Comparison of ENCODE assay signal across 1 cellular context in the genomic region with DNA sequence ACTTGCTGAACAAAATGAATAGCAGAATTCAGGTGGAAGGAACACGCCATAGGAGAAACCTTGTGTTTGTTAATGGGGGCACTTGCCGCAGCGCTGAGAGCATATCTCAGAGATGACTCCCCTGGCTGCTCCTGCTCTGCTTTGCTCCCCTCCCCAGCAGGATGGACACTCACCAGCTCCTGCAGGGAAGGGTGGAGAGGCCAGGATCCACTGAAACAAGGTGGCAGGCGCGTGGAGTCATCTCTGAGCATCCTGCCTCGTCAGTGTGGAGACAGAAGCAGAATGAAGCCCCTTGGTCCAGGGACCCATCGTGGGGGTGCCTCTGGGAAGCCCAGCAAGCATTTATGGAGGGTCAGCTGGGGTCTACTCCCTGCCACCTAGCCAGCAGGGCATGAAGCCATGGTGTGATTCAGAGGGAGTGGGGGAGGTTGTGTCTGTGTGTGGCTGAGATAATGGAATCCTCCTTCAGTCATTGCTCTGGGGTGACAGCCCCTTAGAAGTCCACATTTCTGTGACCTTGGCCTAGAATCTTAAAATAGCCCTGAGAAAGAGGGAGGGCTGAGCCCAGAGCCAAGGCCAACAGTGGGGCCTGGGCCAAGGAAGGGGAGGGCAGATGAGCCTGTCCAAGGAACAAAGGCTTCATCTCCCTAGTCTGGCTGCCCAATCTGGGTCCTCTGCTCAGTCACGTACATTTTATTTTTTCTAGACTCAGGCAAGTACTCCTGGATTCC.
TF ChIP-seq lines count a peak whose summit lies in the region.

No MANE protein-coding gene starts in this region.

TF ChIP-seq in HepG2, 621 proteins besides CTCF, POLR2A, EP300 and RAD21 (continued from another document):
- no peak for TF ChIP-seq ZFP41 (CRISPR knock-in tag; IDR thresholded peaks at IDR 0.05; ENCODE audit: borderline replicate concordance)
- TF ChIP-seq, protein P1, sequence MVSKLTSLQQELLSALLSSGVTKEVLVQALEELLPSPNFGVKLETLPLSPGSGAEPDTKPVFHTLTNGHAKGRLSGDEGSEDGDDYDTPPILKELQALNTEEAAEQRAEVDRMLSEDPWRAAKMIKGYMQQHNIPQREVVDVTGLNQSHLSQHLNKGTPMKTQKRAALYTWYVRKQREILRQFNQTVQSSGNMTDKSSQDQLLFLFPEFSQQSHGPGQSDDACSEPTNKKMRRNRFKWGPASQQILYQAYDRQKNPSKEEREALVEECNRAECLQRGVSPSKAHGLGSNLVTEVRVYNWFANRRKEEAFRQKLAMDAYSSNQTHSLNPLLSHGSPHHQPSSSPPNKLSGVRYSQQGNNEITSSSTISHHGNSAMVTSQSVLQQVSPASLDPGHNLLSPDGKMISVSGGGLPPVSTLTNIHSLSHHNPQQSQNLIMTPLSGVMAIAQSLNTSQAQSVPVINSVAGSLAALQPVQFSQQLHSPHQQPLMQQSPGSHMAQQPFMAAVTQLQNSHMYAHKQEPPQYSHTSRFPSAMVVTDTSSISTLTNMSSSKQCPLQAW (CRISPR knock-in tag; IDR thresholded peaks at IDR 0.05), result no peak
- TF ChIP-seq, protein P2, sequence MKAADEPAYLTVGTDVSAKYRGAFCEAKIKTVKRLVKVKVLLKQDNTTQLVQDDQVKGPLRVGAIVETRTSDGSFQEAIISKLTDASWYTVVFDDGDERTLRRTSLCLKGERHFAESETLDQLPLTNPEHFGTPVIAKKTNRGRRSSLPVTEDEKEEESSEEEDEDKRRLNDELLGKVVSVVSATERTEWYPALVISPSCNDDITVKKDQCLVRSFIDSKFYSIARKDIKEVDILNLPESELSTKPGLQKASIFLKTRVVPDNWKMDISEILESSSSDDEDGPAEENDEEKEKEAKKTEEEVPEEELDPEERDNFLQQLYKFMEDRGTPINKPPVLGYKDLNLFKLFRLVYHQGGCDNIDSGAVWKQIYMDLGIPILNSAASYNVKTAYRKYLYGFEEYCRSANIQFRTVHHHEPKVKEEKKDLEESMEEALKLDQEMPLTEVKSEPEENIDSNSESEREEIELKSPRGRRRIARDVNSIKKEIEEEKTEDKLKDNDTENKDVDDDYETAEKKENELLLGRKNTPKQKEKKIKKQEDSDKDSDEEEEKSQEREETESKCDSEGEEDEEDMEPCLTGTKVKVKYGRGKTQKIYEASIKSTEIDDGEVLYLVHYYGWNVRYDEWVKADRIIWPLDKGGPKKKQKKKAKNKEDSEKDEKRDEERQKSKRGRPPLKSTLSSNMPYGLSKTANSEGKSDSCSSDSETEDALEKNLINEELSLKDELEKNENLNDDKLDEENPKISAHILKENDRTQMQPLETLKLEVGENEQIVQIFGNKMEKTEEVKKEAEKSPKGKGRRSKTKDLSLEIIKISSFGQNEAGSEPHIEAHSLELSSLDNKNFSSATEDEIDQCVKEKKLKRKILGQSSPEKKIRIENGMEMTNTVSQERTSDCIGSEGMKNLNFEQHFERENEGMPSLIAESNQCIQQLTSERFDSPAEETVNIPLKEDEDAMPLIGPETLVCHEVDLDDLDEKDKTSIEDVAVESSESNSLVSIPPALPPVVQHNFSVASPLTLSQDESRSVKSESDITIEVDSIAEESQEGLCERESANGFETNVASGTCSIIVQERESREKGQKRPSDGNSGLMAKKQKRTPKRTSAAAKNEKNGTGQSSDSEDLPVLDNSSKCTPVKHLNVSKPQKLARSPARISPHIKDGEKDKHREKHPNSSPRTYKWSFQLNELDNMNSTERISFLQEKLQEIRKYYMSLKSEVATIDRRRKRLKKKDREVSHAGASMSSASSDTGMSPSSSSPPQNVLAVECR (CRISPR knock-in tag; IDR thresholded peaks at IDR 0.05; ENCODE audit: borderline replicate concordance), result no peak
- no peak for TF ChIP-seq NONO (IDR thresholded peaks at IDR 0.05)
- no peak for TF ChIP-seq NONO (CRISPR knock-in tag; conservative IDR thresholded peaks at IDR 0.05)
- TF ChIP-seq PHF21A (CRISPR knock-in tag; IDR thresholded peaks at IDR 0.05), result no peak
- TF ChIP-seq SMARCC2 (IDR thresholded peaks at IDR 0.05), result no peak
- no peak for TF ChIP-seq ZNF335 (CRISPR knock-in tag; IDR thresholded peaks at IDR 0.05)
- TF ChIP-seq, protein P3, sequence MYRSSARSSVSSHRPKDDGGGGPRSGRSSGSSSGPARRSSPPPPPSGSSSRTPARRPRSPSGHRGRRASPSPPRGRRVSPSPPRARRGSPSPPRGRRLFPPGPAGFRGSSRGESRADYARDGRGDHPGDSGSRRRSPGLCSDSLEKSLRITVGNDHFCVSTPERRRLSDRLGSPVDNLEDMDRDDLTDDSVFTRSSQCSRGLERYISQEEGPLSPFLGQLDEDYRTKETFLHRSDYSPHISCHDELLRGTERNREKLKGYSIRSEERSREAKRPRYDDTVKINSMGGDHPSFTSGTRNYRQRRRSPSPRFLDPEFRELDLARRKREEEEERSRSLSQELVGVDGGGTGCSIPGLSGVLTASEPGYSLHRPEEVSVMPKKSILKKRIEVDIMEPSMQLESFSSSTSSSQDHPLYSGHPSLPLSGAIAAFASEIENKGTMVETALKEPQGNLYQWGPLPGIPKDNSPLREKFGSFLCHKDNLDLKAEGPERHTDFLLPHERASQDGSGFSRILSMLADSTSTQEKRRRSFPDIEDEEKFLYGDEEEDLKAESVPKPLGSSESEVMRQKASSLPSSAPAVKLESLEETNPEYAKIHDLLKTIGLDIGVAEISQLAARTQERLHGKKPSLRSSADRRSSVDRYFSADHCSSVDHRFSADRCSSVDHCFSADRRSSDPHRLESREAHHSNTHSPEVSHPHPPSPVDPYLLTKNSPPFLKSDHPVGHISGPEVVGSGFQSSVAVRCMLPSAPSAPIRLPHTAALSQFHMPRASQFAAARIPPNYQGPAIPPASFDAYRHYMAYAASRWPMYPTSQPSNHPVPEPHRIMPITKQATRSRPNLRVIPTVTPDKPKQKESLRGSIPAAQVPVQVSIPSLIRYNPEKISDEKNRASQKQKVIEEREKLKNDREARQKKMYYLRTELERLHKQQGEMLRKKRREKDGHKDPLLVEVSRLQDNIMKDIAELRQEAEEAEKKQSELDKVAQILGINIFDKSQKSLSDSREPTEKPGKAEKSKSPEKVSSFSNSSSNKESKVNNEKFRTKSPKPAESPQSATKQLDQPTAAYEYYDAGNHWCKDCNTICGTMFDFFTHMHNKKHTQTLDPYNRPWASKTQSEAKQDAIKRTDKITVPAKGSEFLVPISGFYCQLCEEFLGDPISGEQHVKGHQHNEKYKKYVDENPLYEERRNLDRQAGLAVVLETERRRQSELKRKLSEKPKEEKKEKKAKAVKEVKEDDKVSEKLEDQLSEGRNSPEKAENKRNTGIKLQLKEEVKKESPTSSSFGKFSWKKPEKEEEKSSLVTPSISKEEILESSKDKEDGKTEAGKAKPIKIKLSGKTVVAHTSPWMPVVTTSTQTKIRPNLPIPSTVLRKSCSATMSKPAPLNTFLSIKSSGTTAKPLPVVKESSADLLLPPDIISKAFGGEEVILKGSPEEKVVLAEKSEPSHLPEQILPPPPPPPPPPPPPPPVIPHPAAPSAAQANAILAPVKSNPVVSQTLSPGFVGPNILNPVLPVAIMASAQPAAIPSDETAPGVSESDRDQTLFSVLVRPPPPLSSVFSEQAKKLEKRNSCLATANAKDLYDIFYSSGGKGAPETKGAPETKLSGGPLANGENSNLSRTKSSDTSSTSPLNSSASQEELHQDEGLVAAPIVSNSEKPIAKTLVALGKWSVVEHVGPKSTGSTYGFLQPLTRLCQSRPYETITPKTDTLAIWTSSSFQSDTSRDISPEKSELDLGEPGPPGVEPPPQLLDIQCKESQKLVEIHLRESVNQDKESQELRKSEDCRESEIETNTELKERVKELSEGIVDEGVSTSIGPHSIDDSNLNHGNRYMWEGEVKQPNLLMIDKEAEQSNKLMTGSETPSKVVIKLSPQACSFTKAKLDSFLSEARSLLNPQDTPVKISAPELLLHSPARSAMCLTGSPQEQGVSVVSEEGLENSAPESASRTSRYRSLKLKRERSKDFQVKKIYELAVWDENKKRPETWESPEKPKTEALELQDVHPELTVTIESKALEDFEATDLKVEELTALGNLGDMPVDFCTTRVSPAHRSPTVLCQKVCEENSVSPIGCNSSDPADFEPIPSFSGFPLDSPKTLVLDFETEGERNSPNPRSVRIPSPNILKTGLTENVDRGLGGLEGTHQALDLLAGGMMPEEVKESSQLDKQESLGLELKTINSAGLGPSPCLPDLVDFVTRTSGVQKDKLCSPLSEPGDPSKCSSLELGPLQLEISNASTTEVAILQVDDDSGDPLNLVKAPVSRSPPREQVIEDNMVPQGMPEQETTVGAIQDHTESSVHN (CRISPR knock-in tag; IDR thresholded peaks at IDR 0.05), result no peak
- TF ChIP-seq, protein P4, sequence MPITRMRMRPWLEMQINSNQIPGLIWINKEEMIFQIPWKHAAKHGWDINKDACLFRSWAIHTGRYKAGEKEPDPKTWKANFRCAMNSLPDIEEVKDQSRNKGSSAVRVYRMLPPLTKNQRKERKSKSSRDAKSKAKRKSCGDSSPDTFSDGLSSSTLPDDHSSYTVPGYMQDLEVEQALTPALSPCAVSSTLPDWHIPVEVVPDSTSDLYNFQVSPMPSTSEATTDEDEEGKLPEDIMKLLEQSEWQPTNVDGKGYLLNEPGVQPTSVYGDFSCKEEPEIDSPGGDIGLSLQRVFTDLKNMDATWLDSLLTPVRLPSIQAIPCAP (CRISPR knock-in tag; IDR thresholded peaks at IDR 0.05; ENCODE audit: low read depth), result no peak
- TF ChIP-seq, protein P5, sequence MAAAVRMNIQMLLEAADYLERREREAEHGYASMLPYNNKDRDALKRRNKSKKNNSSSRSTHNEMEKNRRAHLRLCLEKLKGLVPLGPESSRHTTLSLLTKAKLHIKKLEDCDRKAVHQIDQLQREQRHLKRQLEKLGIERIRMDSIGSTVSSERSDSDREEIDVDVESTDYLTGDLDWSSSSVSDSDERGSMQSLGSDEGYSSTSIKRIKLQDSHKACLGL (CRISPR knock-in tag; IDR thresholded peaks at IDR 0.05), result no peak
